ENCODE assay signal across 8 cellular contexts in the genomic region with DNA sequence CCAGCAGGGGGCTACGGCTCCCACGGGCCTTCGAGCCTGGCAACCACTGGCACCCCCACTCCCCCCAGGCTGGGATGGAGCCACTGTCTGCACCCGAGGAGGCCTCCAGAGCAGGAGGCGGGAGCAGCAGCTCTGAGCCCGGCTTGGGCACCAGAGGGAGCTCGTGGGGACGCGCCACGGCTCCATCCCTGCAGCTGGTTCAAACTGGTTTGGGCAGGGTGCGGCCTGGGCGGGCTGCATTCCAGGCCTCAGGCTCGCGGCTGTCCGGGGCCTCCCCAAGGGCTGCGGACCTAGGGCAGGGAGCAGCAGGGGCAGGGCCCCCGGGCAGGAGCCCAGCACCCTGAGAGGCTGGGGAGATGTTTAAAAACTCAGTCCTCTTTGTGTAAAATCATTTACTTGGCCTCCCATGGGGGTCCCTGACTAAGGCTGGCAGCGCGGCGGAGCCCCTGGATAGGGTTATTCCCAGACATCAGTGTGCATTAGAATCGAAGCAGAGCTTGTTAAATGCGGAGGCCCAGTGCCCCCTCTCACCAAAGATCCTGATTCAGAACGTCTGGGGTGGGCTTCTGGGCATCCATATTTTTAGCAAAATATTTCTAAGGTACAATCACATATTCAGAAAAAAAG. TPM values are rescaled to one million over a fixed set of nuclear protein-coding genes. Genes with fewer than 3 reads are reported as not detected.
DNase-seq lines count a peak whose midpoint lies in the region; ATAC-seq and TF ChIP-seq lines count a peak whose summit lies in the region.

No MANE protein-coding gene starts in this region.

- no peak overlapping the region for H3K4me2 ChIP-seq in neural progenitor cell

- H3K9me3 ChIP-seq in neural progenitor cell (ENCODE audit: low read depth): no peaks in the 10 kb centered on the region
- no peaks in the 10 kb centered on the region for H3K9me3 ChIP-seq in stomach smooth muscle (ENCODE audit: control insufficient read depth in 2 of 2, low read length in 2 of 2)

- H3F3A ChIP-seq in neural progenitor cell (ENCODE audit: low read depth): peaks cover 41% of the 10 kb centered on the region

- H3K4me1 ChIP-seq in neural progenitor cell (peaks cover 8% of the 10 kb centered on the region), stomach smooth muscle (ENCODE audit: control insufficient read depth, insufficient read depth, low read length) (peaks cover 37% of the 10 kb centered on the region)

- TF ChIP-seq CTCF in neural progenitor cell (IDR thresholded peaks at IDR 0.05): peak; percentile 70

- H3K4me3 ChIP-seq in neural progenitor cell: no peak overlapping the region
- peak overlapping the region; percentile 2 to 60 for H3K4me3 ChIP-seq in stomach smooth muscle (ENCODE audit: low read length in 2 of 2)

- peak; percentile 52 for ATAC-seq in GM21447 (IDR thresholded peaks at IDR 0.05; ENCODE audit: unreplicated experiment)

- peak overlapping the region; percentile 35 for H2AFZ ChIP-seq in neural progenitor cell (replicated peaks)

- peaks cover 2% of the 10 kb centered on the region for H3K27me3 ChIP-seq in neural progenitor cell
- H3K27me3 ChIP-seq in stomach smooth muscle (ENCODE audit: control insufficient read depth in 1 of 2, insufficient read depth in 2 of 2, low read length in 2 of 2): no peaks in the 10 kb centered on the region

- peaks cover 5% of the 10 kb centered on the region for H3K79me2 ChIP-seq in neural progenitor cell (ENCODE audit: low read depth)

- peak overlapping the region; percentile 92 for H3K27ac Mint-ChIP-seq in neural progenitor cell

- no peak overlapping the region for H3K4me3 Mint-ChIP-seq in neural progenitor cell

- H3K27me3 Mint-ChIP-seq in neural progenitor cell (ENCODE audit: insufficient read depth, low read depth): peaks cover 12% of the 10 kb centered on the region

- peak overlapping the region; percentile 55 for H3K27ac ChIP-seq in neural progenitor cell
- H3K27ac ChIP-seq in stomach smooth muscle (ENCODE audit: low read length): peak overlapping the region; percentile 92

- DNase-seq in DMS153 treated with DMSO at 0.1 percent for 48 hours (lab: John Stamatoyannopoulos, UW; ENCODE audit: unreplicated experiment): peak; percentile 82
- DNase-seq in HuH-7.5 (ENCODE audit: low spot score): peak; percentile 100
- DNase-seq in RPMI7951 (ENCODE audit: low read depth): peak; percentile 93
- DNase-seq in activated effector memory CD4-positive, alpha-beta T cell treated with Interleukin-2 at 50 U/mL for 16 hours: peak; percentile 73
- peak; percentile 85 for DNase-seq in fibroblast of the conjunctiva (ENCODE audit: low read depth)
- peak; percentile 92 for DNase-seq in neural progenitor cell (ENCODE audit: low spot score)

- H3K36me3 ChIP-seq in neural progenitor cell: no peaks in the 10 kb centered on the region
- H3K36me3 ChIP-seq in stomach smooth muscle (ENCODE audit: control insufficient read depth in 2 of 2, insufficient read depth in 2 of 2, low read length in 2 of 2): no peaks in the 10 kb centered on the region

- no peaks in the 10 kb centered on the region for H3K36me3 Mint-ChIP-seq in neural progenitor cell

- H3K9ac ChIP-seq in neural progenitor cell (no peak overlapping the region), stomach smooth muscle (ENCODE audit: low read length in 2 of 2) (peak overlapping the region; percentile 69 to 84)

- no peaks in the 10 kb centered on the region for H3K9me3 Mint-ChIP-seq in neural progenitor cell

- peaks cover 27% of the 10 kb centered on the region for H3K4me1 Mint-ChIP-seq in neural progenitor cell

- H4K20me1 ChIP-seq in neural progenitor cell (ENCODE audit: low read depth): no peaks in the 10 kb centered on the region

RNA-seq across cellular contexts. Expression of a gene that starts 4.1 kb away (rescaled TPM):
- 5.9 and 11.6 TPM in 2 replicates for total RNA-seq in RPMI7951 (2014; rRNA removed; shearing (Covaris generic))
- total RNA-seq in neural progenitor cell (ENCODE audit: low replicate concordance): 15.3 and 24.1 TPM in 2 replicates

RNA-seq across cellular contexts. Expression of a gene that starts 59.4 kb away (rescaled TPM):
- 5.5 and 6.2 TPM in 2 replicates for total RNA-seq in RPMI7951 (2014; rRNA removed; shearing (Covaris generic))
- total RNA-seq in neural progenitor cell (ENCODE audit: low replicate concordance): 31.0 and 45.7 TPM in 2 replicates
